12 cellular contexts compared by ENCODE assay signal in genomic region chr9:93952784-93953491, GRCh38. TPM values are rescaled to one million over a fixed set of nuclear protein-coding genes. Genes with fewer than 3 reads are reported as not detected.
DNase-seq lines count a peak whose midpoint lies in the region; ATAC-seq and TF ChIP-seq lines count a peak whose summit lies in the region.
"Had no signal": no experiment of that assay in that cellular context is flagged by ENCODE, and none has a peak within 500 bp of the region (broad histone marks: within the 10 kb centered on the region; RNA-seq: fewer than 3 reads in every experiment).

No MANE protein-coding gene starts in this region.

- no peaks in the 10 kb centered on the region for H3K79me2 ChIP-seq in GM23338 (replicated peaks; ENCODE audit: insufficient read depth)

- peaks cover 0 to 6% (median 0%) of the 10 kb centered on the region in 7 donors for H3K9me3 Mint-ChIP-seq in CD4-positive, CD25-positive, alpha-beta regulatory T cell
- peaks cover 19% of the 10 kb centered on the region for H3K9me3 Mint-ChIP-seq in GM23338
- peaks cover 0 to 8% (median 0%) of the 10 kb centered on the region in 11 donors for H3K9me3 Mint-ChIP-seq in naive thymus-derived CD4-positive, alpha-beta T cell

- H3F3A ChIP-seq in GM23338 (replicated peaks; ENCODE audit: low read depth), result peaks cover 16% of the 10 kb centered on the region

- H3K36me3 Mint-ChIP-seq in CD4-positive, CD25-positive, alpha-beta regulatory T cell, result no peaks in the 10 kb centered on the region
- peaks cover 12% of the 10 kb centered on the region; the same call in 2 of the 3 replicates for H3K36me3 Mint-ChIP-seq in GM23338 (ENCODE audit: low read depth)
- peaks cover 0 to 15% (median 4%) of the 10 kb centered on the region in 5 donors for H3K36me3 Mint-ChIP-seq in naive thymus-derived CD4-positive, alpha-beta T cell

- peaks cover 26% of the 10 kb centered on the region for H3K27me3 ChIP-seq in CD4-positive, CD25-positive, alpha-beta regulatory T cell (ENCODE audit: control insufficient read depth, insufficient read depth, low read length)
- H3K27me3 ChIP-seq in GM23338 (ENCODE audit: insufficient read depth) (peaks cover 96% of the 10 kb centered on the region), ascending aorta (peaks cover 40% of the 10 kb centered on the region)
- H3K27me3 ChIP-seq in naive thymus-derived CD4-positive, alpha-beta T cell (ENCODE audit: control insufficient read depth in 2 of 2, insufficient read depth in 2 of 2, low read length in 2 of 2), result peaks cover 4 to 44% of the 10 kb centered on the region in 2 donors

- CTCF ChIA-PET in naive thymus-derived CD4-positive, alpha-beta T cell (lab: Charles Lee), result interaction anchor here (0.8 kb wide), 1 partner anchor 10 kb away, joined by 3 read pairs; no protein-coding TSS in a partner anchor

- no peaks in the 10 kb centered on the region for H3K9me3 ChIP-seq in CD4-positive, CD25-positive, alpha-beta regulatory T cell (ENCODE audit: control insufficient read depth in 2 of 2, low read length in 2 of 2)
- H3K9me3 ChIP-seq in ascending aorta, result no peaks in the 10 kb centered on the region
- no peaks in the 10 kb centered on the region for H3K9me3 ChIP-seq in naive thymus-derived CD4-positive, alpha-beta T cell (ENCODE audit: control insufficient read depth in 2 of 3, low read length in 3 of 3)

- no peak overlapping the region for H3K27ac Mint-ChIP-seq in CD4-positive, CD25-positive, alpha-beta regulatory T cell
- H3K27ac Mint-ChIP-seq in GM23338, result no peak overlapping the region
- H3K27ac Mint-ChIP-seq in naive thymus-derived CD4-positive, alpha-beta T cell, result peak overlapping the region in 2 of 9 donors; percentile 26 to 82

- H3K36me3 ChIP-seq in CD4-positive, CD25-positive, alpha-beta regulatory T cell (ENCODE audit: control insufficient read depth, insufficient read depth, low read length), result no peaks in the 10 kb centered on the region
- H3K36me3 ChIP-seq in GM23338 (ENCODE audit: insufficient read depth) (no peaks in the 10 kb centered on the region), ascending aorta (no peaks in the 10 kb centered on the region)
- H3K36me3 ChIP-seq in naive thymus-derived CD4-positive, alpha-beta T cell (ENCODE audit: control insufficient read depth in 2 of 3, insufficient read depth in 3 of 3, low read length in 3 of 3), result no peaks in the 10 kb centered on the region

- POLR2A ChIA-PET in naive thymus-derived CD4-positive, alpha-beta T cell (lab: Charles Lee), result no interaction called here

- peaks cover 0 to 52% (median 18%) of the 10 kb centered on the region in 4 donors for H3K4me1 Mint-ChIP-seq in CD4-positive, CD25-positive, alpha-beta regulatory T cell
- peaks cover 56% of the 10 kb centered on the region for H3K4me1 Mint-ChIP-seq in GM23338
- H3K4me1 Mint-ChIP-seq in naive thymus-derived CD4-positive, alpha-beta T cell, result peaks cover 29 to 52% (median 48%) of the 10 kb centered on the region in 7 donors

- no peak for ATAC-seq in CD4-positive, CD25-positive, alpha-beta regulatory T cell (ENCODE audit: low read depth in 2 of 2)
- ATAC-seq in GM23338 (peak; percentile 3), GM21619 (IDR thresholded peaks at IDR 0.05; ENCODE audit: unreplicated experiment) (no peak), HG02981 (IDR thresholded peaks at IDR 0.05; ENCODE audit: unreplicated experiment) (no peak)
- no peak for ATAC-seq in naive thymus-derived CD4-positive, alpha-beta T cell

- 0 out of 2 replicates have a peak overlapping the region, but pooled peaks have one; percentile 52 for H2AFZ ChIP-seq in GM23338

- peaks cover 79% of the 10 kb centered on the region for H3K27me3 Mint-ChIP-seq in CD4-positive, CD25-positive, alpha-beta regulatory T cell
- H3K27me3 Mint-ChIP-seq in GM23338 (ENCODE audit: insufficient read depth, low read depth, poor library complexity), result peaks cover 95% of the 10 kb centered on the region
- H3K27me3 Mint-ChIP-seq in naive thymus-derived CD4-positive, alpha-beta T cell, result peaks cover 65 to 80% (median 71%) of the 10 kb centered on the region in 5 donors

- intact Hi-C loops in ascending aorta (cut with DNase I), result no loop called here
- intact Hi-C loops in naive thymus-derived CD4-positive, alpha-beta T cell (cut with micrococcal nuclease), result no loop called here

- peak overlapping the region in 3 of 4 donors; percentile 70 to 82 (median 73) for H3K4me3 Mint-ChIP-seq in CD4-positive, CD25-positive, alpha-beta regulatory T cell
- H3K4me3 Mint-ChIP-seq in GM23338, result peak overlapping the region; percentile 60
- peak overlapping the region; percentile 70 to 89 (median 80) for H3K4me3 Mint-ChIP-seq in naive thymus-derived CD4-positive, alpha-beta T cell

- peaks cover 13% of the 10 kb centered on the region; the same call in 1 of the 2 replicates for H4K20me1 ChIP-seq in GM23338 (replicated peaks; ENCODE audit: insufficient read depth)

- H3K4me3 ChIP-seq in CD4-positive, CD25-positive, alpha-beta regulatory T cell (ENCODE audit: low read depth, low read length), result no peak overlapping the region
- H3K4me3 ChIP-seq in GM23338, result peak overlapping the region; percentile 59
- peak overlapping the region; percentile 60 to 67 for H3K4me3 ChIP-seq in ascending aorta
- no peak overlapping the region for H3K4me3 ChIP-seq in naive thymus-derived CD4-positive, alpha-beta T cell (ENCODE audit: low read length)

- H3K4me2 ChIP-seq in GM23338, result peak overlapping the region; percentile 87

- H3K9me2 ChIP-seq in GM23338 (ENCODE audit: insufficient read depth), result no peaks in the 10 kb centered on the region

- peaks cover 36% of the 10 kb centered on the region for H3K4me1 ChIP-seq in CD4-positive, CD25-positive, alpha-beta regulatory T cell (ENCODE audit: control insufficient read depth, insufficient read depth, low read length, poor library complexity, severe bottlenecking)
- H3K4me1 ChIP-seq in GM23338 (ENCODE audit: insufficient read depth) (peaks cover 65% of the 10 kb centered on the region), ascending aorta (peaks cover 21 to 39% of the 10 kb centered on the region in 2 donors)
- H3K4me1 ChIP-seq in naive thymus-derived CD4-positive, alpha-beta T cell (ENCODE audit: control insufficient read depth in 2 of 2, insufficient read depth in 2 of 2, low read length in 2 of 2), result peaks cover 10 to 39% of the 10 kb centered on the region in 2 donors

- no peak overlapping the region for H3K27ac ChIP-seq in CD4-positive, CD25-positive, alpha-beta regulatory T cell (ENCODE audit: insufficient read depth, low read length, poor library complexity, severe bottlenecking)
- H3K27ac ChIP-seq in GM23338 (ENCODE audit: low read depth) (no peak overlapping the region), ascending aorta (no peak overlapping the region)
- no peak overlapping the region for H3K27ac ChIP-seq in naive thymus-derived CD4-positive, alpha-beta T cell (ENCODE audit: low read depth, low read length)
- H3K27ac ChIP-seq: skin epidermis had no signal

- TF ChIP-seq CTCF in GM23338 (conservative IDR thresholded peaks at IDR 0.05; ENCODE audit: low read depth in 2 of 2) (no peak), ascending aorta (IDR thresholded peaks at IDR 0.05) (no peak)

- DNase-seq in CD4-positive, CD25-positive, alpha-beta regulatory T cell, result no peak
- DNase-seq in GM23338 (ENCODE audit: low spot score) (peak; percentile 55), ascending aorta (ENCODE audit: low spot score in 2 of 2) (no peak), NCI-H2171 (lab: John Stamatoyannopoulos, UW) (no peak), NCI-H146 (lab: John Stamatoyannopoulos, UW) (no peak)
- DNase-seq in naive thymus-derived CD4-positive, alpha-beta T cell, result no peak
- DNase-seq: activated gamma-delta T cell, kidney, NCI-H446 had no signal

TF ChIP-seq in GM23338, 12 proteins besides CTCF, POLR2A, EP300 and RAD21 (continues in another document):
- no peak for TF ChIP-seq ETS1 (IDR thresholded peaks at IDR 0.05)

RNA-seq across cellular contexts. Expression of gene BARX1, which starts 2.2 kb away (rescaled TPM):
- not detected for total RNA-seq in CD4-positive, CD25-positive, alpha-beta regulatory T cell
- polyA plus RNA-seq in CD4-positive, CD25-positive, alpha-beta regulatory T cell, result not detected
- 1.6 and 2.1 TPM in 2 replicates for total RNA-seq in GM23338 (2014; rRNA removed; shearing (Covaris generic))
- 0.87 and 1.1 TPM in 2 replicates for polyA plus RNA-seq in GM23338 (2016; fragmentation: Nextera tagmentation; extraction: Ambion mirVana)
- not detected for total RNA-seq in ascending aorta
- total RNA-seq in naive thymus-derived CD4-positive, alpha-beta T cell, result under 1 TPM in 2 of 5 experiments, not detected in 3; 0.19 to 0.56 TPM
- not detected for polyA plus RNA-seq in naive thymus-derived CD4-positive, alpha-beta T cell
- total RNA-seq: kidney had no signal

Comparison
In these comparisons a context has a peak if more than half of its experiments do, and no peak if none do; other contexts are left out.
1. H3K4me3 ChIP-seq: peak in GM23338 (single experiment) and ascending aorta (2 of 2); none in CD4-positive, CD25-positive, alpha-beta regulatory T cell (single experiment) and naive thymus-derived CD4-positive, alpha-beta T cell (single experiment).
2. Peak in every context shown above with its lines, with median percentiles within 50 percentile points of each other: H3K4me3 Mint-ChIP-seq.